In the genomic region with DNA sequence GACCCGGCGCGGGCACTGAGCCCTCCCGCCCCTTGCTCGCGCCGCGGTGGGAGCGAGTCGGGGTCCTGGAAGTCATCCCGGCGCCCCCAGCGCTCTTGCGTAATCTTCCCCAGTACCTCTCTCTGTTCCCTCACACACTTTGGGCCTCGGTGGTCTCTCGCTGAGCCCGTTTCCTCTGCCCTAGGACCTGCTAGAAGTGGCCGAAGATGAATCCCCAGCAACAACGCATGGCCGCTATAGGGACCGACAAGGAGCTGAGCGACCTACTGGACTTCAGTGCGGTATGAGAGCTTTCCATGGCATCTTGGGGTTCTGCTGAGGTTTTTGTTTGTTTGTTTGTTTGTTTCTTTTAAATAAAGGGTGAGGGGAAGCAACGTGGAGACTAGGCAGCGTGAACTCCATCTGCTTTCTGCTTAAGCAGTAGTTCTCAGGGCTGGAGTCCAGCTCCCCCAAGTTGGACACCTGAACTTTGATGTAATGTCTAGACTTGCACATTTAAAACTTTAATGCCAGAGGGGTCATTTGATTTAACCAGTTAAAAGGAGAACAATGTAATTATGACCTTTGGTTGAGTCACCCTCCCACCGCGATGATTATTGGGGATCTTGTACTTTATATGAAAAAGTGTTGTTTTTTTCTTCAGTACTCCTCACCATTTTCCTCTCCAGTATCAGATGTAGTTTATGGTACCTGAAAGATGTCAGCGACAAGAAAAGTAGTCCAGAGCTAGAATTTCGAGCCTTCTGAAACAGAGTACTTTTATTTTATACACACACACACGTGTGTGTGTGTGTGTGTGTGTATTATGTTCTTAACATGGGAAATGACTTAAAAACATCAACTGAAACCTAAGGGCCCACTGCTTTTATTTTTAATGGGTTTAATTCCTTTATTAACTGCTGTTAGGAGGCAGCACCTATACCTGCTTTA, we compare ENCODE assay signal across 8 cellular contexts. TPM values are rescaled to one million over a fixed set of nuclear protein-coding genes. Genes with fewer than 3 reads are reported as not detected.
A peak's percentile ranks its signal among the peaks of the same experiment; 100 is the strongest.
DNase-seq lines count a peak whose midpoint lies in the region; ATAC-seq and TF ChIP-seq lines count a peak whose summit lies in the region.

No MANE protein-coding gene starts in this region.

- H3K27ac ChIP-seq in upper lobe of left lung: peak overlapping the region; percentile 93 to 98 (median 97)

- no TSS peak for BruUV-seq in Calu3 (replicated peaks; lab: Mats Ljungman, UMichigan)

- H3K4me1 Mint-ChIP-seq in Calu3 (ENCODE audit: low read depth, unreplicated experiment): peaks cover 52% of the 10 kb centered on the region
- peaks cover 36% of the 10 kb centered on the region for H3K4me1 Mint-ChIP-seq in endothelial cell (ENCODE audit: unreplicated experiment)

- H3K4me1 ChIP-seq in mucosa of stomach (ENCODE audit: control insufficient read depth, insufficient read depth, low read length) (peaks cover 19% of the 10 kb centered on the region), upper lobe of left lung (peaks cover 31 to 37% (median 33%) of the 10 kb centered on the region in 4 donors)

- no peak for TF ChIP-seq POLR2A in upper lobe of left lung (IDR thresholded peaks at IDR 0.05)

- H3K27ac Mint-ChIP-seq in Calu3 (ENCODE audit: unreplicated experiment) (peak overlapping the region; percentile 98), endothelial cell (ENCODE audit: unreplicated experiment) (peak overlapping the region; percentile 94)

- no peaks in the 10 kb centered on the region for H3K27me3 ChIP-seq in mucosa of stomach (ENCODE audit: control insufficient read depth, insufficient read depth, low read length)
- H3K27me3 ChIP-seq in upper lobe of left lung: no peaks in the 10 kb centered on the region

- peak overlapping the region; percentile 94 for H3K9ac ChIP-seq in mucosa of stomach (ENCODE audit: low read length)

- TF ChIP-seq CTCF in Calu3 (IDR thresholded peaks at IDR 0.05; ENCODE audit: unreplicated experiment) (no peak), endothelial cell (IDR thresholded peaks at IDR 0.05; ENCODE audit: unreplicated experiment) (no peak), upper lobe of left lung (IDR thresholded peaks at IDR 0.05) (no peak)

- peaks cover 48% of the 10 kb centered on the region for H3K36me3 Mint-ChIP-seq in Calu3 (ENCODE audit: insufficient read depth, unreplicated experiment)
- H3K36me3 Mint-ChIP-seq in endothelial cell (ENCODE audit: low read depth, unreplicated experiment): peaks cover 25% of the 10 kb centered on the region

- H3K36me3 ChIP-seq in mucosa of stomach (ENCODE audit: control insufficient read depth, insufficient read depth, low read length) (no peaks in the 10 kb centered on the region), upper lobe of left lung (peaks cover 0 to 5% (median 0%) of the 10 kb centered on the region in 4 donors)

- H3K4me3 Mint-ChIP-seq in Calu3 (ENCODE audit: low read depth, unreplicated experiment): peak overlapping the region; percentile 98
- peak overlapping the region; percentile 95 for H3K4me3 Mint-ChIP-seq in endothelial cell (ENCODE audit: unreplicated experiment)

- no peaks in the 10 kb centered on the region for H3K9me3 ChIP-seq in mucosa of stomach (ENCODE audit: control insufficient read depth, low read length)
- no peaks in the 10 kb centered on the region for H3K9me3 ChIP-seq in upper lobe of left lung

- DNase-seq in Calu3 (peak; percentile 30), Kasumi-1 (lab: John Stamatoyannopoulos, UW) (peak; percentile 43 to 53), endothelial cell (ENCODE audit: low spot score) (peak; percentile 32), upper lobe of left lung (peak in 1 of 2 donors; percentile 33), DMS153 treated with DMSO at 0.1 percent for 48 hours (lab: John Stamatoyannopoulos, UW; ENCODE audit: unreplicated experiment) (no peak)
- DNase-seq in activated CD4-positive, alpha-beta T cell treated with anti-CD3 and anti-CD28 coated beads, Interleukin-2, amount 50 U/mL, for 1 hour: peak; percentile 10

- ATAC-seq in GM21447 (IDR thresholded peaks at IDR 0.05; ENCODE audit: unreplicated experiment) (peak; percentile 21), upper lobe of left lung (ENCODE audit: low FRiP score in 2 of 2) (peak in 1 of 2 donors; percentile 20)

- no peak for TF ChIP-seq EP300 in upper lobe of left lung (IDR thresholded peaks at IDR 0.05)

- H3K27me3 Mint-ChIP-seq in Calu3 (ENCODE audit: unreplicated experiment) (no peaks in the 10 kb centered on the region), endothelial cell (ENCODE audit: unreplicated experiment) (peaks cover 7% of the 10 kb centered on the region)

- CTCF ChIA-PET in Calu3 (lab: Charles Lee): interaction anchor here (0.6 kb wide), 3 partner anchors 24 to 218 kb away, joined by 3 read pairs; no protein-coding TSS in a partner anchor

- intact Hi-C loops in Calu3 (cut with micrococcal nuclease; ENCODE audit: unreplicated experiment): loop anchor here (1.0 to 5.0 kb wide), 3 partner anchors 37 to 218 kb away; no protein-coding TSS in a partner anchor

- H3K4me3 ChIP-seq in mucosa of stomach (ENCODE audit: low read length) (peak overlapping the region; percentile 88), upper lobe of left lung (peak overlapping the region; percentile 63 to 96 (median 84))

- no peaks in the 10 kb centered on the region for H3K9me3 Mint-ChIP-seq in Calu3 (ENCODE audit: low read depth, unreplicated experiment)
- no peaks in the 10 kb centered on the region for H3K9me3 Mint-ChIP-seq in endothelial cell (ENCODE audit: unreplicated experiment)

- WGBS in upper lobe of left lung, 2 donors: 4 to 7% methylated on average over 19 to 25 of the region's 30 CpGs

RNA-seq across cellular contexts. Expression of a gene that starts 1.5 kb away (rescaled TPM):
- 115 and 127 TPM in 2 replicates for total RNA-seq in Calu3 (2022)
- 123 TPM for total RNA-seq in endothelial cell (ENCODE audit: unreplicated experiment)
- 100 to 1,000 TPM in 4 of 6 donors, 10 to 100 TPM in 2; 74.5 to 257 (median 103) TPM for total RNA-seq in upper lobe of left lung
